ENCODE assay signal across 8 cellular contexts in the genomic region with DNA sequence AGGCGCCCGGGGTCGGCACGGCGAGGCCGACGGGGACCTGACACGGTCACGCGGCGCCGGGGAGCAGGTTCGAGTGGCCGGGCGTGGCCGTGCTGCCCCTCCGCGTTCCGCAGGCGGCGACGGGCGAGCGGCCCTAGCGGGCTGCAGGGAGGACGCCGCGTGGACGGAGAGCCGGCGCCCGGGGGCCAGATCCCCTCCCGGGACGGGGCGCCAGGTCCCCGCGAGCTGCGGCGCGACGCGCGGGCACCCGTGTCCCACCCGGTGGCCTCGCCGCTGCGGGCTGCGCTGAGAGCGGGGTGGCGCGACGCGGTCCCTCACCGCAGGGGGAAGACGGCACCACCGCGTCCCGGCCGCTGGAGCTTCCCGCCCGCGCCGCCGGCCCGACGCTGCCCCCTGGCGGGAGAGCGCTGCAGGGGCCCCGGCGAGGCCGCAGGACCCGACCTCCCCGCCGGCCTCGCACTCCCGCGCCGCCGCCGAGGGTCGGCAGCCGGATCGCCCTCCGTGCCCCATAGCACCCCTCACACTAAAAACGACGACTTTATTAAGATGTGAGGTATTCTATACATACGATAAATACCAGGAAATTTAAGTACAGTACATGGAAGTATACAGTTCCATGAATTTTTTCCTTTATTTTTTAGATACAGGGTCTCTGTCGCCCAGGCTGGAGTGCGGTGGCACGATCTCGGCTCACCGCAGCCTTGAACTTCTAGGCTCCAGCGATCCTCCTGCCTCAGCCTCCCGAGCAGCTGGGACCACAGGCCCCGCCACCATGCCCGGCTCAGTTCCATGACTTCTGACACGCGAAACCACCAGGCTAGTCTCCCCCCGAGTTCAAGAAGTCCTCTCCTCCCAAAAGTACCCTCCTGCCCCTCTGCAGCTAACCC. TPM values are rescaled to one million over a fixed set of nuclear protein-coding genes. Genes with fewer than 3 reads are reported as not detected.
A peak's percentile ranks its signal among the peaks of the same experiment; 100 is the strongest.
DNase-seq lines count a peak whose midpoint lies in the region; ATAC-seq and TF ChIP-seq lines count a peak whose summit lies in the region.

No MANE protein-coding gene starts in this region.

- H3K4me1 Mint-ChIP-seq in activated naive CD8-positive, alpha-beta T cell treated with anti-CD3 and anti-CD28 coated beads for 36 hours, result peaks cover 10% of the 10 kb centered on the region

- no peaks in the 10 kb centered on the region for H3K9me3 Mint-ChIP-seq in activated naive CD8-positive, alpha-beta T cell treated with anti-CD3 and anti-CD28 coated beads for 36 hours

- peak; percentile 47 for ATAC-seq in GM21526 (IDR thresholded peaks at IDR 0.05; ENCODE audit: low FRiP score, unreplicated experiment)
- ATAC-seq in SK-N-SH treated with all-trans-retinoic acid at 6 μM for 48 hours, result peak; percentile 91
- peak; percentile 85 for ATAC-seq in left ventricle myocardium superior

- intact Hi-C loops in left ventricle myocardium superior (cut with micrococcal nuclease), result no loop called here

- H3K36me3 Mint-ChIP-seq in activated naive CD8-positive, alpha-beta T cell treated with anti-CD3 and anti-CD28 coated beads for 36 hours, result peaks cover 4% of the 10 kb centered on the region

- peaks cover 29% of the 10 kb centered on the region for H3K27me3 Mint-ChIP-seq in activated naive CD8-positive, alpha-beta T cell treated with anti-CD3 and anti-CD28 coated beads for 36 hours

- peak; percentile 29 for DNase-seq in DMS53 treated with DMSO at 0.1 percent for 48 hours (lab: John Stamatoyannopoulos, UW; ENCODE audit: unreplicated experiment)
- peak; percentile 35 for DNase-seq in Jurkat, Clone E6-1 (ENCODE audit: low read depth, low spot score)
- peak; percentile 83 for DNase-seq in activated naive CD8-positive, alpha-beta T cell treated with anti-CD3 and anti-CD28 coated beads for 36 hours
- peak; percentile 84 for DNase-seq in left ventricle myocardium superior
- peak; percentile 75 for DNase-seq in retina
- DNase-seq in NK-92 (lab: John Stamatoyannopoulos, UW; ENCODE audit: unreplicated experiment), result no peak

- peak overlapping the region; percentile 66 for H3K4me3 Mint-ChIP-seq in activated naive CD8-positive, alpha-beta T cell treated with anti-CD3 and anti-CD28 coated beads for 36 hours

- H3K4me3 ChIP-seq in Jurkat, Clone E6-1 (ENCODE audit: low read length), result peak overlapping the region; percentile 59

- H3K27ac Mint-ChIP-seq in activated naive CD8-positive, alpha-beta T cell treated with anti-CD3 and anti-CD28 coated beads for 36 hours, result no peak overlapping the region

TF ChIP-seq in SK-N-SH treated with all-trans-retinoic acid at 6 μM for 48 hours, 23 proteins besides CTCF, POLR2A, EP300 and RAD21:
- TF ChIP-seq ZFP30 (CRISPR knock-in tag; IDR thresholded peaks at IDR 0.05) (no peak), ZFP3 (CRISPR knock-in tag; IDR thresholded peaks at IDR 0.05) (peak; percentile 33; the same call in 1 of the 2 replicates)
- TF ChIP-seq, protein P1, sequence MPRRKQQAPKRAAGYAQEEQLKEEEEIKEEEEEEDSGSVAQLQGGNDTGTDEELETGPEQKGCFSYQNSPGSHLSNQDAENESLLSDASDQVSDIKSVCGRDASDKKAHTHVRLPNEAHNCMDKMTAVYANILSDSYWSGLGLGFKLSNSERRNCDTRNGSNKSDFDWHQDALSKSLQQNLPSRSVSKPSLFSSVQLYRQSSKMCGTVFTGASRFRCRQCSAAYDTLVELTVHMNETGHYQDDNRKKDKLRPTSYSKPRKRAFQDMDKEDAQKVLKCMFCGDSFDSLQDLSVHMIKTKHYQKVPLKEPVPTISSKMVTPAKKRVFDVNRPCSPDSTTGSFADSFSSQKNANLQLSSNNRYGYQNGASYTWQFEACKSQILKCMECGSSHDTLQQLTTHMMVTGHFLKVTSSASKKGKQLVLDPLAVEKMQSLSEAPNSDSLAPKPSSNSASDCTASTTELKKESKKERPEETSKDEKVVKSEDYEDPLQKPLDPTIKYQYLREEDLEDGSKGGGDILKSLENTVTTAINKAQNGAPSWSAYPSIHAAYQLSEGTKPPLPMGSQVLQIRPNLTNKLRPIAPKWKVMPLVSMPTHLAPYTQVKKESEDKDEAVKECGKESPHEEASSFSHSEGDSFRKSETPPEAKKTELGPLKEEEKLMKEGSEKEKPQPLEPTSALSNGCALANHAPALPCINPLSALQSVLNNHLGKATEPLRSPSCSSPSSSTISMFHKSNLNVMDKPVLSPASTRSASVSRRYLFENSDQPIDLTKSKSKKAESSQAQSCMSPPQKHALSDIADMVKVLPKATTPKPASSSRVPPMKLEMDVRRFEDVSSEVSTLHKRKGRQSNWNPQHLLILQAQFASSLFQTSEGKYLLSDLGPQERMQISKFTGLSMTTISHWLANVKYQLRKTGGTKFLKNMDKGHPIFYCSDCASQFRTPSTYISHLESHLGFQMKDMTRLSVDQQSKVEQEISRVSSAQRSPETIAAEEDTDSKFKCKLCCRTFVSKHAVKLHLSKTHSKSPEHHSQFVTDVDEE (CRISPR knock-in tag; IDR thresholded peaks at IDR 0.05), result no peak

RNA-seq across cellular contexts. Expression of a gene that starts 1.3 kb away (rescaled TPM):
- polyA plus RNA-seq in Jurkat, Clone E6-1 (2012; ENCODE audit: insufficient read depth, insufficient read length), result 3.6 TPM
- total RNA-seq in activated naive CD8-positive, alpha-beta T cell treated with anti-CD3 and anti-CD28 coated beads for 36 hours, result under 1 TPM; 0.27 to 0.38 TPM
- total RNA-seq in left ventricle myocardium superior, result 2.8 TPM

RNA-seq across cellular contexts. Expression of a gene that starts 27.6 kb away (rescaled TPM):
- 121 TPM for polyA plus RNA-seq in Jurkat, Clone E6-1 (2012; ENCODE audit: insufficient read depth, insufficient read length)
- total RNA-seq in activated naive CD8-positive, alpha-beta T cell treated with anti-CD3 and anti-CD28 coated beads for 36 hours, result 100 to 1,000 TPM; 120 to 121 TPM
- 31.0 TPM for total RNA-seq in left ventricle myocardium superior

RNA-seq across cellular contexts. Expression of a gene that starts 59.7 kb away (rescaled TPM):
- 13.2 TPM for polyA plus RNA-seq in Jurkat, Clone E6-1 (2012; ENCODE audit: insufficient read depth, insufficient read length)
- total RNA-seq in activated naive CD8-positive, alpha-beta T cell treated with anti-CD3 and anti-CD28 coated beads for 36 hours, result 1 to 10 TPM; 2.7 TPM
- total RNA-seq in left ventricle myocardium superior, result 3.6 TPM
